Comparison of ENCODE assay signal across 30 cellular contexts in the genomic region with DNA sequence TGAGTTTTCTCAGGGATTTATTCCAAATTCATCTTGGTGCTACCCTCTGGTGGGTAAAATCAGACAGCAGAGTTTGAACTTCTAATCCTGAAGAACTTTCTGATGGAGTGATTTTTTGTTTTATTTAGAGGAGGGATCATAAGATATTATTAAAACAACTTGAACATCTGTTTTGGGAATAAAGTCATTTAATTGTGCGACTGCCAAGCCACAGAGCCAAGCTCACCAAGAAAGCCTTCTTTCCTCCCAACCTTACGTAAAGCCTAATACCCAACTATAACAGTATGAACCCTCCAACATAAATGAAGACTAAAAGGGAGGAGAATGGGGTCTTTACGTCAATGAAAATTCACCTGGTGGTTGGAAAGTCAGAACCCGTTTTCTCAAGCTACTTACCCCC.
"Had no signal": no experiment of that assay in that cellular context is flagged by ENCODE, and none has a peak within 500 bp of the region (broad histone marks: within the 10 kb centered on the region; RNA-seq: fewer than 3 reads in every experiment).

No MANE protein-coding gene starts in this region.

- ATAC-seq: activated CD8-positive, alpha-beta T cell treated with anti-CD3 and anti-CD28 coated beads for 36 hours; PC-3; Right ventricle myocardium inferior had no signal

- H3K4me3 ChIP-seq: ascending aorta, cardiac muscle cell had no signal

- DNase-seq: activated CD4-positive, alpha-beta T cell treated with anti-CD3 and anti-CD28 coated beads for 1 hour; activated CD4-positive, alpha-beta T cell treated with anti-CD3 and anti-CD28 coated beads for 48 hours; activated CD4-positive, CD25-positive, alpha-beta regulatory T cell; activated CD8-positive, alpha-beta T cell treated with anti-CD3 and anti-CD28 coated beads for 36 hours; activated gamma-delta T cell; activated naive CD4-positive, alpha-beta T cell treated with Interleukin-2 at 50 U/mL for 16 hours; activated naive CD8-positive, alpha-beta T cell treated with anti-CD3 and anti-CD28 coated beads, Interleukin-2, amount 10 ng/mL, durations not matched to agents 7 days and 5 days; activated T-cell treated with anti-CD3 and anti-CD28 coated beads, Interleukin-2, amount 50 U/mL, for 24 hours; amygdala; MM.1S; MV-4-11; NCI-H1092; NCI-H1436 treated with DMSO at 0.1 percent for 48 hours; NCI-H1694 treated with DMSO at 0.1 percent for 48 hours; NCI-H2029; NCI-H345; NCI-H524 treated with DMSO at 0.1 percent for 48 hours; NCI-H748 treated with DMSO at 0.1 percent for 48 hours; NK-92 treated with Interleukin-12 subunit alpha and Interleukin-12 subunit beta, amount 100 ng/mL, for 24 hours; PC-3; SW 1271; T-helper 1 cell; T-helper 2 cell; T-helper 9 cell; WERI-Rb-1 had no signal

- H3K36me3 ChIP-seq: ascending aorta, cardiac muscle cell, WERI-Rb-1 had no signal

- H3K9me3 ChIP-seq: ascending aorta had no signal

- H3K27me3 ChIP-seq: ascending aorta, cardiac muscle cell had no signal

- H3K27ac ChIP-seq: ascending aorta, cardiac muscle cell, KMS-11, RWPE1, WERI-Rb-1 had no signal

- H3K4me2 ChIP-seq: KMS-11 had no signal

- H3K9ac ChIP-seq: KMS-11 had no signal

- H3K4me1 ChIP-seq: ascending aorta had no signal
